24 cellular contexts compared by ENCODE assay signal in the genomic region with DNA sequence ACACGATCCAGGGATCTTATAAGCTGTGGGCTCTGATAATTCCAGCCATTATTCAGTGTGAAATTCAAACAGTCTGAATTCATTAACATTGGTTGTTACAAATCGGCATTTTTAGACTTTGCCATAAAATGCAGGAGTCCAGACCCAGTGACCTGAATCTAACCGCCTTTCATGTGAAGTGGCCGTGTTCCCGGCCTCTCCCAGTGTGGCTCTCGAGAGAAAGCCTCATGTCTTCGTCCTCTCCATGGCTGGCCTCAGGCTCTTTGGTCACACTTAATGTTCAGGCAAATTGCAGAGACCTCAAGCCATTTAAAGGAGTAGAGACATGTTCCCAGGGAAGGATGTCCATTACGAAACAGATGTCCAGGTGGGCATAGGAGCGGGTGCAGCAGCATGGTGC. TPM values are rescaled to one million over a fixed set of nuclear protein-coding genes. Genes with fewer than 3 reads are reported as not detected.
A peak's percentile ranks its signal among the peaks of the same experiment; 100 is the strongest.
DNase-seq lines count a peak whose midpoint lies in the region; ATAC-seq and TF ChIP-seq lines count a peak whose summit lies in the region.
"Had no signal": no experiment of that assay in that cellular context is flagged by ENCODE, and none has a peak within 500 bp of the region (broad histone marks: within the 10 kb centered on the region; RNA-seq: fewer than 3 reads in every experiment).

No MANE protein-coding gene starts in this region.

- H3K4me1 Mint-ChIP-seq in nephron progenitor cell: peaks cover 81% of the 10 kb centered on the region
- H3K4me1 Mint-ChIP-seq in stimulated activated effector memory CD8-positive, alpha-beta T cell treated with anti-CD3 and anti-CD28 coated beads, Interleukin-12 subunit alpha, Interleukin-12 subunit beta, amount 100 ng/mL, for 72 hours: no peaks in the 10 kb centered on the region
- no peaks in the 10 kb centered on the region for H3K4me1 Mint-ChIP-seq in activated T-helper 2 cell treated with anti-CD3 and anti-CD28 coated beads, Interferon-gamma antibody, Interleukin-2, Interleukin-4, amounts not matched to agents 10 μg/mL and 5 μg/mL and 100 μg/mL, durations not matched to agents 14 hours and 24 hours and 36 hours (ENCODE audit: low read depth)

- peak overlapping the region; percentile 87 for H3K27ac Mint-ChIP-seq in nephron progenitor cell
- H3K27ac Mint-ChIP-seq in stimulated activated effector memory CD8-positive, alpha-beta T cell treated with anti-CD3 and anti-CD28 coated beads, Interleukin-12 subunit alpha, Interleukin-12 subunit beta, amount 100 ng/mL, for 72 hours: no peak overlapping the region
- H3K27ac Mint-ChIP-seq in activated T-helper 2 cell treated with anti-CD3 and anti-CD28 coated beads, Interferon-gamma antibody, Interleukin-2, Interleukin-4, amounts not matched to agents 10 μg/mL and 5 μg/mL and 100 μg/mL, durations not matched to agents 14 hours and 24 hours and 36 hours: no peak overlapping the region
- H3K27ac Mint-ChIP-seq: CD4-positive, alpha-beta T cell had no signal

- H3K9me3 Mint-ChIP-seq in nephron progenitor cell: no peaks in the 10 kb centered on the region
- no peaks in the 10 kb centered on the region for H3K9me3 Mint-ChIP-seq in stimulated activated effector memory CD8-positive, alpha-beta T cell treated with anti-CD3 and anti-CD28 coated beads, Interleukin-12 subunit alpha, Interleukin-12 subunit beta, amount 100 ng/mL, for 72 hours
- H3K9me3 Mint-ChIP-seq in activated T-helper 2 cell treated with anti-CD3 and anti-CD28 coated beads, Interferon-gamma antibody, Interleukin-2, Interleukin-4, amounts not matched to agents 10 μg/mL and 5 μg/mL and 100 μg/mL, durations not matched to agents 14 hours and 24 hours and 36 hours: no peaks in the 10 kb centered on the region
- H3K9me3 Mint-ChIP-seq: CD4-positive, alpha-beta T cell had no signal

- no peak overlapping the region for H3K27ac ChIP-seq in upper lobe of right lung
- H3K27ac ChIP-seq in lower lobe of right lung: no peak overlapping the region
- H3K27ac ChIP-seq: 22Rv1, BLaER1, KMS-11 had no signal

- ATAC-seq in upper lobe of right lung (no peak), lower lobe of right lung (no peak)
- ATAC-seq in stimulated activated effector memory CD8-positive, alpha-beta T cell treated with anti-CD3 and anti-CD28 coated beads, Interleukin-12 subunit alpha, Interleukin-12 subunit beta, amount 100 ng/mL, for 72 hours: no peak

- H3K27me3 Mint-ChIP-seq in nephron progenitor cell (ENCODE audit: low read depth, poor library complexity): no peaks in the 10 kb centered on the region
- no peaks in the 10 kb centered on the region for H3K27me3 Mint-ChIP-seq in activated T-helper 2 cell treated with anti-CD3 and anti-CD28 coated beads, Interferon-gamma antibody, Interleukin-2, Interleukin-4, amounts not matched to agents 10 μg/mL and 5 μg/mL and 100 μg/mL, durations not matched to agents 14 hours and 24 hours and 36 hours (ENCODE audit: low read depth)
- H3K27me3 Mint-ChIP-seq: CD4-positive, alpha-beta T cell had no signal

- no peaks in the 10 kb centered on the region for H3K27me3 ChIP-seq in upper lobe of right lung
- no peaks in the 10 kb centered on the region for H3K27me3 ChIP-seq in lower lobe of right lung (ENCODE audit: low read depth)
- H3K27me3 ChIP-seq: BLaER1 had no signal

- H3K4me3 ChIP-seq in upper lobe of right lung (no peak overlapping the region), lower lobe of right lung (no peak overlapping the region)
- H3K4me3 ChIP-seq: BLaER1, HAP-1 had no signal

- no peak overlapping the region for H3K4me3 Mint-ChIP-seq in nephron progenitor cell
- H3K4me3 Mint-ChIP-seq in stimulated activated effector memory CD8-positive, alpha-beta T cell treated with anti-CD3 and anti-CD28 coated beads, Interleukin-12 subunit alpha, Interleukin-12 subunit beta, amount 100 ng/mL, for 72 hours: no peak overlapping the region
- no peak overlapping the region for H3K4me3 Mint-ChIP-seq in activated T-helper 2 cell treated with anti-CD3 and anti-CD28 coated beads, Interferon-gamma antibody, Interleukin-2, Interleukin-4, amounts not matched to agents 10 μg/mL and 5 μg/mL and 100 μg/mL, durations not matched to agents 14 hours and 24 hours and 36 hours (ENCODE audit: low read depth)
- H3K4me3 Mint-ChIP-seq: CD4-positive, alpha-beta T cell had no signal

- intact Hi-C loops in upper lobe of right lung (cut with DNase I): no loop called here
- intact Hi-C loops in lower lobe of right lung (cut with DNase I): no loop called here
- intact Hi-C loops in activated T-helper 2 cell treated with anti-CD3 and anti-CD28 coated beads, Interferon-gamma antibody, Interleukin-2, Interleukin-4, amounts not matched to agents 10 μg/mL and 5 μg/mL and 100 μg/mL, durations not matched to agents 14 hours and 24 hours and 36 hours (cut with micrococcal nuclease): no loop called here

- peaks cover 48% of the 10 kb centered on the region for H3K36me3 Mint-ChIP-seq in nephron progenitor cell (ENCODE audit: low read depth)
- H3K36me3 Mint-ChIP-seq in stimulated activated effector memory CD8-positive, alpha-beta T cell treated with anti-CD3 and anti-CD28 coated beads, Interleukin-12 subunit alpha, Interleukin-12 subunit beta, amount 100 ng/mL, for 72 hours: no peaks in the 10 kb centered on the region
- H3K36me3 Mint-ChIP-seq in activated T-helper 2 cell treated with anti-CD3 and anti-CD28 coated beads, Interferon-gamma antibody, Interleukin-2, Interleukin-4, amounts not matched to agents 10 μg/mL and 5 μg/mL and 100 μg/mL, durations not matched to agents 14 hours and 24 hours and 36 hours (ENCODE audit: low read depth): no peaks in the 10 kb centered on the region

- DNase-seq in activated effector memory CD4-positive, alpha-beta T cell treated with anti-CD3 and anti-CD28 coated beads, Interleukin-2, amount 50 U/mL, for 16 hours: peak; percentile 13
- DNase-seq in activated effector memory CD4-positive, alpha-beta T cell treated with Interleukin-2 at 50 U/mL for 16 hours: no peak
- DNase-seq in cerebellar cortex (ENCODE audit: low spot score) (peak; percentile 76), nephron progenitor cell (no peak), upper lobe of right lung (peak; percentile 34), lower lobe of right lung (no peak)
- DNase-seq in stimulated activated effector memory CD8-positive, alpha-beta T cell treated with anti-CD3 and anti-CD28 coated beads, Interleukin-12 subunit alpha, Interleukin-12 subunit beta, amount 100 ng/mL, for 72 hours (ENCODE audit: low spot score in 2 of 2): no peak
- DNase-seq in activated T-helper 2 cell treated with anti-CD3 and anti-CD28 coated beads, Interferon-gamma antibody, Interleukin-2, Interleukin-4, amounts not matched to agents 10 μg/mL and 5 μg/mL and 100 μg/mL, durations not matched to agents 14 hours and 24 hours and 36 hours (ENCODE audit: low spot score): no peak
- DNase-seq: ACHN; CD4-positive, alpha-beta T cell; COR-L47; DMS79; NCI-H1092 treated with DMSO at 0.1 percent for 48 hours; NCI-H1436 treated with DMSO at 0.1 percent for 48 hours; NCI-H1930; NCI-H226; NCI-H510A treated with DMSO at 0.1 percent for 48 hours; NCI-H82; SHP77 had no signal

- no peaks in the 10 kb centered on the region for H3K36me3 ChIP-seq in upper lobe of right lung
- H3K36me3 ChIP-seq in lower lobe of right lung: peaks cover 14% of the 10 kb centered on the region

- TF ChIP-seq CTCF in nephron progenitor cell (IDR thresholded peaks at IDR 0.05) (no peak), upper lobe of right lung (IDR thresholded peaks at IDR 0.05) (no peak), lower lobe of right lung (IDR thresholded peaks at IDR 0.05) (no peak)

- peaks cover 17% of the 10 kb centered on the region for H3K4me1 ChIP-seq in upper lobe of right lung
- H3K4me1 ChIP-seq in lower lobe of right lung: peaks cover 30% of the 10 kb centered on the region
- H3K4me1 ChIP-seq: HAP-1 had no signal

- no peaks in the 10 kb centered on the region for H3K9me3 ChIP-seq in upper lobe of right lung
- H3K9me3 ChIP-seq in lower lobe of right lung: no peaks in the 10 kb centered on the region
- H3K9me3 ChIP-seq: BLaER1, HAP-1 had no signal

RNA-seq across cellular contexts. Expression of gene CTBP2, which starts 59.3 kb away (rescaled TPM):
- total RNA-seq in upper lobe of right lung (66.7 TPM), lower lobe of right lung (73.0 TPM)
- total RNA-seq in activated T-helper 2 cell treated with anti-CD3 and anti-CD28 coated beads, Interferon-gamma antibody, Interleukin-2, Interleukin-4, amounts not matched to agents 10 μg/mL and 5 μg/mL and 100 μg/mL, durations not matched to agents 14 hours and 24 hours and 36 hours: 0.41 and 0.48 TPM in 2 replicates
- total RNA-seq: OCI-LY7 had no signal

Comparison
In these comparisons a context has a peak if more than half of its experiments do, and no peak if none do; other contexts are left out.
1. DNase-seq: peak in activated effector memory CD4-positive, alpha-beta T cell treated with anti-CD3 and anti-CD28 coated beads, Interleukin-2, amount 50 U/mL, for 16 hours (single experiment), cerebellar cortex (single experiment) and upper lobe of right lung (single experiment); none in activated effector memory CD4-positive, alpha-beta T cell treated with Interleukin-2 at 50 U/mL for 16 hours (single experiment), nephron progenitor cell (single experiment), lower lobe of right lung (single experiment), stimulated activated effector memory CD8-positive, alpha-beta T cell treated with anti-CD3 and anti-CD28 coated beads, Interleukin-12 subunit alpha, Interleukin-12 subunit beta, amount 100 ng/mL, for 72 hours (0 of 2) and activated T-helper 2 cell treated with anti-CD3 and anti-CD28 coated beads, Interferon-gamma antibody, Interleukin-2, Interleukin-4, amounts not matched to agents 10 μg/mL and 5 μg/mL and 100 μg/mL, durations not matched to agents 14 hours and 24 hours and 36 hours (single experiment).
2. RNA of gene CTBP2, which starts 59.3 kb away (total RNA-seq): 73.0 TPM in lower lobe of right lung (single experiment) and 66.7 TPM in upper lobe of right lung (single experiment); 0.41 to 0.48 TPM in activated T-helper 2 cell treated with anti-CD3 and anti-CD28 coated beads, Interferon-gamma antibody, Interleukin-2, Interleukin-4, amounts not matched to agents 10 μg/mL and 5 μg/mL and 100 μg/mL, durations not matched to agents 14 hours and 24 hours and 36 hours; every median in the first group is over 10 times any median in the second.